In genomic region chr15:59180946-59181345, GRCh38 we compare ENCODE assay signal across 1 cellular context.
TF ChIP-seq lines count a peak whose summit lies in the region.

No MANE protein-coding gene starts in this region.

TF ChIP-seq in IMR-90, 13 proteins besides CTCF, POLR2A, EP300 and RAD21 (continued from another document):
- no peak for TF ChIP-seq USF2 (IDR thresholded peaks at IDR 0.05; ENCODE audit: low read depth, low read length)
- no peak for TF ChIP-seq MAZ (IDR thresholded peaks at IDR 0.05; ENCODE audit: borderline replicate concordance, low read depth, low read length)
- no peak for TF ChIP-seq CHD1 (IDR thresholded peaks at IDR 0.05; ENCODE audit: low read depth, low read length)
- TF ChIP-seq SMC3 (IDR thresholded peaks at IDR 0.05; ENCODE audit: low read depth, low read length): no peak
- 0 out of 2 replicates have a peak, but pooled peaks have one; percentile 52 for TF ChIP-seq MXI1 (IDR thresholded peaks at IDR 0.05; ENCODE audit: borderline replicate concordance, low read depth, low read length)
